In the genomic region with DNA sequence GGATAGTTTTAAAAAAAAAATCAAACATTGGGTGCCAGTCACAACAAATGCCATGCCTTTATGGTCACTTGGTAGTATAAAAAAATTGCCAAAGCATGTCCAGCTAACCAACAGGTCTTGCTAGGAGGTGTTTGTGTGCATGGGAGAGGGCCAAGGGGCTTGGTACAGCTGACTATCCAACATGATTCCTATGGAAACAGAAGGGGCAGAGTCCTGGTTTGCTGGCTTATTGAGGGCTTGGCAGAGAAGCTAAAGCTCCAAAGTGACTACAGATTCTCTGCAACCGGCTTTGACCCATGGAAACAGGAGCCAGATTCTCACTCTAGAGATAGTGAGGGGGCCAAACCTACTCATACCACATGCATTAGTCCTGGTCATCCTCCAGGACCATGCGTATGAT, we compare ENCODE assay signal across 13 cellular contexts. TPM values are rescaled to one million over a fixed set of nuclear protein-coding genes. Genes with fewer than 3 reads are reported as not detected.
DNase-seq lines count a peak whose midpoint lies in the region; ATAC-seq, FAIRE-seq and TF ChIP-seq lines count a peak whose summit lies in the region.
"Not testable (repeated sequence)": the region's sequence is repeated elsewhere in the genome, so short reads cannot be mapped to it uniquely, and the experiment has no call there.
"Had no signal": no experiment of that assay in that cellular context is flagged by ENCODE, and none has a peak within 500 bp of the region (broad histone marks: within the 10 kb centered on the region; RNA-seq: fewer than 3 reads in every experiment).

No MANE protein-coding gene starts in this region.

- CTCF ChIA-PET in Calu3 (lab: Charles Lee); HepG2 (lab: Yijun Ruan, JAX; ENCODE audit: low intra/inter-chr PET ratio, low total read pairs): not testable (repeated sequence)
- CTCF ChIA-PET in PC-9 (lab: Charles Lee) = interaction anchor here (0.5 kb wide), 1 partner anchor 20 kb away, joined by 6 read pairs; no protein-coding TSS in a partner anchor

- not testable (repeated sequence) for H3K27ac ChIP-seq in PC-9; HepG2 (ENCODE audit: extremely low read length, insufficient read depth, low read length)
- H3K27ac ChIP-seq in left ventricle myocardium inferior (replicated peaks) = peak overlapping the region; percentile 97
- peak overlapping the region; percentile 53 for H3K27ac ChIP-seq in psoas muscle

- not testable (repeated sequence) for H3K27ac Mint-ChIP-seq in Calu3 (ENCODE audit: unreplicated experiment)
- peak overlapping the region; percentile 59 for H3K27ac Mint-ChIP-seq in activated T-cell treated with anti-CD3 and anti-CD28 coated beads, Interleukin-2, amount 50 U/mL, for 24 hours
- peak overlapping the region; percentile 13 for H3K27ac Mint-ChIP-seq in central memory CD8-positive, alpha-beta T cell (ENCODE audit: low read depth)

- peaks cover 29% of the 10 kb centered on the region; the same call in 1 of the 2 replicates for H3F3A ChIP-seq in PC-9 (ENCODE audit: insufficient read depth, low read depth)

- intact Hi-C loops in Calu3 (cut with micrococcal nuclease; ENCODE audit: unreplicated experiment); PC-9 (cut with micrococcal nuclease; ENCODE audit: unreplicated experiment); left ventricle myocardium inferior (cut with micrococcal nuclease); HepG2 (cut with micrococcal nuclease; ENCODE audit: unreplicated experiment); psoas muscle (cut with DNase I): not testable (repeated sequence)

- not testable (repeated sequence) for FAIRE-seq in HepG2 (lab: Jason Lieb, UNC)

- not testable (repeated sequence) for H3K9me3 ChIP-seq in PC-9 (ENCODE audit: insufficient read depth, low read depth); left ventricle myocardium inferior (replicated peaks); HepG2 (ENCODE audit: low read length); psoas muscle

- H3K36me3 Mint-ChIP-seq in Calu3 (ENCODE audit: insufficient read depth, unreplicated experiment) = peaks cover 57% of the 10 kb centered on the region
- peaks cover 86% of the 10 kb centered on the region for H3K36me3 Mint-ChIP-seq in activated T-cell treated with anti-CD3 and anti-CD28 coated beads, Interleukin-2, amount 50 U/mL, for 24 hours (ENCODE audit: low read depth)
- peaks cover 59% of the 10 kb centered on the region for H3K36me3 Mint-ChIP-seq in central memory CD8-positive, alpha-beta T cell (ENCODE audit: insufficient read depth)

- H2AFZ ChIP-seq in PC-9; HepG2 (ENCODE audit: low read length): not testable (repeated sequence)

- not testable (repeated sequence) for H3K4me2 ChIP-seq in PC-9; HepG2 (ENCODE audit: low read depth, low read length)

- not testable (repeated sequence) for H4K20me1 ChIP-seq in PC-9 (ENCODE audit: insufficient read depth); HepG2 (ENCODE audit: insufficient read depth, low read length)

- in situ Hi-C loops in HepG2 (cut with HindIII; ENCODE audit: extremely low pct_ligation_motif_present, low pct_unique_long_range_greater_than_20kb) = not testable (repeated sequence)

- not testable (repeated sequence) for H3K9me3 Mint-ChIP-seq in Calu3 (ENCODE audit: low read depth, unreplicated experiment); activated T-cell treated with anti-CD3 and anti-CD28 coated beads, Interleukin-2, amount 50 U/mL, for 24 hours; central memory CD8-positive, alpha-beta T cell

- ATAC-seq in central memory CD8-positive, alpha-beta T cell (replicated peaks; ENCODE audit: extremely low read depth, poor library complexity, severe bottlenecking); HepG2; psoas muscle: not testable (repeated sequence)

- H3K4me3 Mint-ChIP-seq in Calu3 (ENCODE audit: low read depth, unreplicated experiment); activated T-cell treated with anti-CD3 and anti-CD28 coated beads, Interleukin-2, amount 50 U/mL, for 24 hours; central memory CD8-positive, alpha-beta T cell: not testable (repeated sequence)

- H3K27me3 ChIP-seq in PC-9 (ENCODE audit: insufficient read depth, low read depth); left ventricle myocardium inferior (ENCODE audit: low read depth); HepG2 (ENCODE audit: control insufficient read depth in 1 of 2, insufficient read depth in 2 of 2, low read length in 2 of 2); psoas muscle (ENCODE audit: insufficient read depth in 3 of 3, low read length in 2 of 3): not testable (repeated sequence)

- TF ChIP-seq EP300 in HepG2 (IDR thresholded peaks at IDR 0.05; ENCODE audit: low read depth in 2 of 2, low read length in 2 of 2); HepG2 (CRISPR knock-in tag; IDR thresholded peaks at IDR 0.05; ENCODE audit: borderline replicate concordance): not testable (repeated sequence)

- H3K36me3 ChIP-seq in PC-9 (ENCODE audit: low read depth) (peaks cover 14% of the 10 kb centered on the region), left ventricle myocardium inferior (peaks cover 83% of the 10 kb centered on the region), HepG2 (replicated peaks in 1 of 2; ENCODE audit: control insufficient read depth in 1 of 2, insufficient read depth in 2 of 2, low read length in 2 of 2) (peaks cover 26 to 50% of the 10 kb centered on the region in 2 experiments; a peak in 4 of 5 replicates), psoas muscle (ENCODE audit: insufficient read depth in 1 of 2, low read depth in 1 of 2) (peaks cover 9 to 80% of the 10 kb centered on the region in 2 donors)

- not testable (repeated sequence) for H3K79me2 ChIP-seq in PC-9 (ENCODE audit: low read depth); HepG2 (ENCODE audit: insufficient read depth, low read length)

- not testable (repeated sequence) for TF ChIP-seq POLR2A in HepG2 (IDR thresholded peaks at IDR 0.05; ENCODE audit: insufficient read depth in 1 of 2, low read depth in 2 of 2, low read length in 2 of 2)

- H3K9ac ChIP-seq in HepG2 (ENCODE audit: insufficient read depth, low read depth, low read length) = not testable (repeated sequence)

- 94% methylated on average over 2 of the region's 2 CpGs for WGBS in HepG2 (ENCODE audit: low lambda C conversion rate)
- WGBS in psoas muscle, 3 donors = 31 to 51% (median 32%) methylated on average over 2 of the region's 2 CpGs

- not testable (repeated sequence) for TF ChIP-seq CTCF in Calu3 (IDR thresholded peaks at IDR 0.05; ENCODE audit: unreplicated experiment); PC-9 (conservative IDR thresholded peaks at IDR 0.05); left ventricle myocardium inferior (IDR thresholded peaks at IDR 0.05; ENCODE audit: borderline replicate concordance); HepG2 (CRISPR knock-in tag; IDR thresholded peaks at IDR 0.05); psoas muscle (IDR thresholded peaks at IDR 0.05)

- not testable (repeated sequence) for DNase-seq in Calu3; PC-9; activated T-cell treated with anti-CD3 and anti-CD28 coated beads, Interleukin-2, amount 50 U/mL, for 24 hours; central memory CD8-positive, alpha-beta T cell (ENCODE audit: low spot score in 2 of 2); left ventricle myocardium inferior; HepG2 (ENCODE audit: low spot score); psoas muscle

- BruUV-seq in Calu3 (replicated peaks; lab: Mats Ljungman, UMichigan) (TSS peak; percentile 44), PC-9 (replicated peaks; lab: Mats Ljungman, UMichigan) (TSS peak; percentile 41)
- not testable (repeated sequence) for BruUV-seq in HepG2 (replicated peaks; lab: Mats Ljungman, UMichigan)

- H3K4me3 ChIP-seq in PC-9; left ventricle myocardium inferior; HepG2 (replicated peaks in 1 of 3; ENCODE audit: insufficient read depth in 1 of 3, low read depth in 2 of 3, low read length in 3 of 3); psoas muscle: not testable (repeated sequence)

- H3K27me3 Mint-ChIP-seq in Calu3 (ENCODE audit: unreplicated experiment); activated T-cell treated with anti-CD3 and anti-CD28 coated beads, Interleukin-2, amount 50 U/mL, for 24 hours; central memory CD8-positive, alpha-beta T cell: not testable (repeated sequence)

- not testable (repeated sequence) for TF ChIP-seq RAD21 in HepG2 (CRISPR knock-in tag; IDR thresholded peaks at IDR 0.05)

- not testable (repeated sequence) for H3K4me1 Mint-ChIP-seq in Calu3 (ENCODE audit: low read depth, unreplicated experiment); activated T-cell treated with anti-CD3 and anti-CD28 coated beads, Interleukin-2, amount 50 U/mL, for 24 hours (ENCODE audit: low read depth); central memory CD8-positive, alpha-beta T cell

- H3K9me2 ChIP-seq in PC-9 (ENCODE audit: insufficient read depth) = not testable (repeated sequence)

- H3K4me1 ChIP-seq in PC-9 (replicated peaks; ENCODE audit: insufficient read depth); HepG2 (ENCODE audit: insufficient read depth, low read length): not testable (repeated sequence)
- H3K4me1 ChIP-seq in left ventricle myocardium inferior (peaks cover 46% of the 10 kb centered on the region), psoas muscle (peaks cover 49% of the 10 kb centered on the region)

- POLR2A ChIA-PET in PC-9 (lab: Charles Lee; ENCODE audit: unreplicated experiment) = not testable (repeated sequence)
- POLR2A ChIA-PET in HepG2 (lab: Yijun Ruan, JAX) = interaction anchor here (1.3 kb wide), 1 partner anchor 51 kb away, joined by 3 read pairs; a partner anchor contains a TSS

RNA-seq across cellular contexts. Expression of a gene that starts 5.7 kb away (rescaled TPM):
- total RNA-seq in Calu3 (2022) (10.7 and 11.4 TPM in 2 replicates), PC-9 (2021) (6.5 and 6.9 TPM in 2 replicates), left ventricle myocardium inferior (203 TPM), HepG2 (2016; rRNA removed; fragmentation: Illumina TruSeq; extraction: Trizol) (18.6 and 21.0 TPM in 2 replicates), psoas muscle (10 to 100 TPM; 24.3 to 86.6 (median 54.7) TPM)
- total RNA-seq in HepG2 (2016; cell fraction: cytosol; rRNA removed; fragmentation: Illumina TruSeq; extraction: Trizol; ENCODE audit: low read depth) = 10.8 and 11.2 TPM in 2 replicates
- 20.5 and 20.7 TPM in 2 replicates for total RNA-seq in HepG2 (2016; cell fraction: insoluble cytoplasmic fraction; rRNA removed; fragmentation: Illumina TruSeq; extraction: Trizol)
- total RNA-seq in HepG2 (2016; cell fraction: membrane; rRNA removed; fragmentation: Illumina TruSeq; extraction: Trizol) = 19.9 and 20.0 TPM in 2 replicates
- 16.9 and 18.6 TPM in 2 replicates for total RNA-seq in HepG2 (2016; cell fraction: nucleus; rRNA removed; fragmentation: Illumina TruSeq; extraction: Trizol)
- polyA plus RNA-seq in HepG2 (2011; rRNA removed) (35.3 and 37.3 TPM in 2 replicates), psoas muscle (100 to 1,000 TPM in 1 of 3 donors, 10 to 100 TPM in 2; 16.2 to 105 (median 63.5) TPM)
- polyA plus RNA-seq in HepG2 (2011; cell fraction: cytosol; rRNA removed) = 27.3 and 29.7 TPM in 2 replicates
- 47.9 and 56.5 TPM in 2 replicates for polyA plus RNA-seq in HepG2 (2011; cell fraction: nucleus; rRNA removed)
- 14.4 TPM in 2 replicates for polyA plus RNA-seq in HepG2 (2012)
- 11.5 and 12.3 TPM in 2 replicates for polyA plus RNA-seq in HepG2 (2016; cell fraction: cytosol; fragmentation: Illumina TruSeq; extraction: Trizol; ENCODE audit: low read depth)
- 20.5 and 20.9 TPM in 2 replicates for polyA plus RNA-seq in HepG2 (2016; cell fraction: insoluble cytoplasmic fraction; fragmentation: Illumina TruSeq; extraction: Trizol; ENCODE audit: low read depth)
- polyA plus RNA-seq in HepG2 (2016; cell fraction: membrane; fragmentation: Illumina TruSeq; extraction: Trizol; ENCODE audit: low read depth) = 16.8 and 16.9 TPM in 2 replicates
- 52.1 and 53.2 TPM in 2 replicates for polyA plus RNA-seq in HepG2 (2016; cell fraction: nucleus; fragmentation: Illumina TruSeq; extraction: Trizol; ENCODE audit: insufficient read depth, low read depth)
- 23.4 and 33.2 TPM in 2 replicates for polyA minus RNA-seq in HepG2 (2011; rRNA and poly(A)+ RNA removed; ENCODE audit: low replicate concordance)
- 7.5 and 9.5 TPM in 2 replicates for polyA minus RNA-seq in HepG2 (2011; cell fraction: cytosol; rRNA and poly(A)+ RNA removed)
- polyA minus RNA-seq in HepG2 (2011; cell fraction: nucleus; rRNA and poly(A)+ RNA removed) = 33.2 and 35.2 TPM in 2 replicates

RNA-seq across cellular contexts. Expression of a gene that starts 14.3 kb away (rescaled TPM):
- total RNA-seq in Calu3 (2022) (45.3 and 50.6 TPM in 2 replicates), PC-9 (2021) (59.4 and 62.8 TPM in 2 replicates), left ventricle myocardium inferior (25.1 TPM), HepG2 (2016; rRNA removed; fragmentation: Illumina TruSeq; extraction: Trizol) (7.8 and 22.0 TPM in 2 replicates), psoas muscle (10 to 100 TPM; 14.2 to 37.5 (median 21.5) TPM)
- total RNA-seq in HepG2 (2016; cell fraction: cytosol; rRNA removed; fragmentation: Illumina TruSeq; extraction: Trizol; ENCODE audit: low read depth) = 1.1 and 2.9 TPM in 2 replicates
- 7.7 and 17.9 TPM in 2 replicates for total RNA-seq in HepG2 (2016; cell fraction: insoluble cytoplasmic fraction; rRNA removed; fragmentation: Illumina TruSeq; extraction: Trizol)
- 4.4 and 5.8 TPM in 2 replicates for total RNA-seq in HepG2 (2016; cell fraction: membrane; rRNA removed; fragmentation: Illumina TruSeq; extraction: Trizol)
- total RNA-seq in HepG2 (2016; cell fraction: nucleus; rRNA removed; fragmentation: Illumina TruSeq; extraction: Trizol) = 11.5 and 15.5 TPM in 2 replicates
- polyA plus RNA-seq in HepG2 (2011; rRNA removed) (9.2 and 11.2 TPM in 2 replicates), psoas muscle (10 to 100 TPM in 1 of 3 donors, 1 to 10 TPM in 2; 5.7 to 33.6 (median 6.5) TPM)
- polyA plus RNA-seq in HepG2 (2011; cell fraction: cytosol; rRNA removed) = 6.2 TPM in 2 replicates
- 29.6 and 34.0 TPM in 2 replicates for polyA plus RNA-seq in HepG2 (2011; cell fraction: nucleus; rRNA removed)
- 9.0 and 10.3 TPM in 2 replicates for polyA plus RNA-seq in HepG2 (2012)
- polyA plus RNA-seq in HepG2 (2016; cell fraction: cytosol; fragmentation: Illumina TruSeq; extraction: Trizol; ENCODE audit: low read depth) = 0.48 and 0.53 TPM in 2 replicates
- polyA plus RNA-seq in HepG2 (2016; cell fraction: insoluble cytoplasmic fraction; fragmentation: Illumina TruSeq; extraction: Trizol; ENCODE audit: low read depth) = 9.4 and 12.7 TPM in 2 replicates
- 1.5 and 1.6 TPM in 2 replicates for polyA plus RNA-seq in HepG2 (2016; cell fraction: membrane; fragmentation: Illumina TruSeq; extraction: Trizol; ENCODE audit: low read depth)
- polyA plus RNA-seq in HepG2 (2016; cell fraction: nucleus; fragmentation: Illumina TruSeq; extraction: Trizol; ENCODE audit: insufficient read depth, low read depth) = 25.3 and 28.1 TPM in 2 replicates
- polyA minus RNA-seq in HepG2 (2011; rRNA and poly(A)+ RNA removed; ENCODE audit: low replicate concordance) = 34.8 and 47.2 TPM in 2 replicates
- polyA minus RNA-seq in HepG2 (2011; cell fraction: cytosol; rRNA and poly(A)+ RNA removed) = 11.2 and 12.0 TPM in 2 replicates
- polyA minus RNA-seq in HepG2 (2011; cell fraction: nucleus; rRNA and poly(A)+ RNA removed) = 11.9 and 12.7 TPM in 2 replicates

RNA-seq across cellular contexts. Expression of a gene that starts 27.7 kb away (rescaled TPM):
- 212 and 254 TPM in 2 replicates for total RNA-seq in Calu3 (2022)
- total RNA-seq in PC-9 (2021) = 203 and 205 TPM in 2 replicates
- 780 TPM for total RNA-seq in left ventricle myocardium inferior
- total RNA-seq in HepG2 (2016; rRNA removed; fragmentation: Illumina TruSeq; extraction: Trizol) = 175 and 243 TPM in 2 replicates
- total RNA-seq in HepG2 (2016; cell fraction: cytosol; rRNA removed; fragmentation: Illumina TruSeq; extraction: Trizol; ENCODE audit: low read depth) = 84.6 and 90.4 TPM in 2 replicates
- 173 and 226 TPM in 2 replicates for total RNA-seq in HepG2 (2016; cell fraction: insoluble cytoplasmic fraction; rRNA removed; fragmentation: Illumina TruSeq; extraction: Trizol)
- 154 and 164 TPM in 2 replicates for total RNA-seq in HepG2 (2016; cell fraction: membrane; rRNA removed; fragmentation: Illumina TruSeq; extraction: Trizol)
- total RNA-seq in HepG2 (2016; cell fraction: nucleus; rRNA removed; fragmentation: Illumina TruSeq; extraction: Trizol) = 167 and 188 TPM in 2 replicates
- 173 and 177 TPM in 2 replicates for polyA plus RNA-seq in HepG2 (2011; rRNA removed)
- 103 and 144 TPM in 2 replicates for polyA plus RNA-seq in HepG2 (2011; cell fraction: cytosol; rRNA removed)
- 269 and 358 TPM in 2 replicates for polyA plus RNA-seq in HepG2 (2011; cell fraction: nucleus; rRNA removed)
- polyA plus RNA-seq in HepG2 (2012) = 154 and 155 TPM in 2 replicates
- 54.5 and 60.2 TPM in 2 replicates for polyA plus RNA-seq in HepG2 (2016; cell fraction: cytosol; fragmentation: Illumina TruSeq; extraction: Trizol; ENCODE audit: low read depth)
- 276 and 332 TPM in 2 replicates for polyA plus RNA-seq in HepG2 (2016; cell fraction: insoluble cytoplasmic fraction; fragmentation: Illumina TruSeq; extraction: Trizol; ENCODE audit: low read depth)
- 169 and 187 TPM in 2 replicates for polyA plus RNA-seq in HepG2 (2016; cell fraction: membrane; fragmentation: Illumina TruSeq; extraction: Trizol; ENCODE audit: low read depth)
- polyA plus RNA-seq in HepG2 (2016; cell fraction: nucleus; fragmentation: Illumina TruSeq; extraction: Trizol; ENCODE audit: insufficient read depth, low read depth) = 390 and 405 TPM in 2 replicates
- 196 and 204 TPM in 2 replicates for polyA minus RNA-seq in HepG2 (2011; rRNA and poly(A)+ RNA removed; ENCODE audit: low replicate concordance)
- 208 and 227 TPM in 2 replicates for polyA minus RNA-seq in HepG2 (2011; cell fraction: cytosol; rRNA and poly(A)+ RNA removed)
- polyA minus RNA-seq in HepG2 (2011; cell fraction: nucleus; rRNA and poly(A)+ RNA removed) = 128 and 180 TPM in 2 replicates
- 100 to 1,000 TPM; 317 to 601 (median 394) TPM for total RNA-seq in psoas muscle
- 100 to 1,000 TPM; 194 to 269 (median 216) TPM for polyA plus RNA-seq in psoas muscle

RNA-seq across cellular contexts. Expression of a gene that starts 42.6 kb away (rescaled TPM):
- total RNA-seq in Calu3 (2022) (0.98 TPM in 1 of 2 replicates, not detected in the other), PC-9 (2021) (0.87 and 2.8 TPM in 2 replicates), left ventricle myocardium inferior (not detected), HepG2 (2016; rRNA removed; fragmentation: Illumina TruSeq; extraction: Trizol) (39.7 and 101 TPM in 2 replicates), psoas muscle (not detected)
- total RNA-seq in HepG2 (2016; cell fraction: cytosol; rRNA removed; fragmentation: Illumina TruSeq; extraction: Trizol; ENCODE audit: low read depth) = 32.8 and 38.8 TPM in 2 replicates
- total RNA-seq in HepG2 (2016; cell fraction: insoluble cytoplasmic fraction; rRNA removed; fragmentation: Illumina TruSeq; extraction: Trizol) = 36.4 and 95.0 TPM in 2 replicates
- total RNA-seq in HepG2 (2016; cell fraction: membrane; rRNA removed; fragmentation: Illumina TruSeq; extraction: Trizol) = 38.5 and 51.4 TPM in 2 replicates
- total RNA-seq in HepG2 (2016; cell fraction: nucleus; rRNA removed; fragmentation: Illumina TruSeq; extraction: Trizol) = 91.1 and 122 TPM in 2 replicates
- polyA plus RNA-seq in HepG2 (2011; rRNA removed) (59.7 and 80.6 TPM in 2 replicates), psoas muscle (under 1 TPM in 2 of 3 donors, not detected in 1; 0.16 to 0.23 TPM)
- 50.4 and 79.1 TPM in 2 replicates for polyA plus RNA-seq in HepG2 (2011; cell fraction: cytosol; rRNA removed)
- 344 and 397 TPM in 2 replicates for polyA plus RNA-seq in HepG2 (2011; cell fraction: nucleus; rRNA removed)
- 73.0 and 80.9 TPM in 2 replicates for polyA plus RNA-seq in HepG2 (2012)
- 21.5 and 22.3 TPM in 2 replicates for polyA plus RNA-seq in HepG2 (2016; cell fraction: cytosol; fragmentation: Illumina TruSeq; extraction: Trizol; ENCODE audit: low read depth)
- 28.4 and 31.4 TPM in 2 replicates for polyA plus RNA-seq in HepG2 (2016; cell fraction: insoluble cytoplasmic fraction; fragmentation: Illumina TruSeq; extraction: Trizol; ENCODE audit: low read depth)
- polyA plus RNA-seq in HepG2 (2016; cell fraction: membrane; fragmentation: Illumina TruSeq; extraction: Trizol; ENCODE audit: low read depth) = 29.6 and 33.0 TPM in 2 replicates
- polyA plus RNA-seq in HepG2 (2016; cell fraction: nucleus; fragmentation: Illumina TruSeq; extraction: Trizol; ENCODE audit: insufficient read depth, low read depth) = 202 and 204 TPM in 2 replicates
- polyA minus RNA-seq in HepG2 (2011; rRNA and poly(A)+ RNA removed; ENCODE audit: low replicate concordance) = 75.4 TPM in 1 of 2 replicates, not detected in the other
- polyA minus RNA-seq in HepG2 (2011; cell fraction: cytosol; rRNA and poly(A)+ RNA removed) = 29.5 and 41.4 TPM in 2 replicates
- polyA minus RNA-seq in HepG2 (2011; cell fraction: nucleus; rRNA and poly(A)+ RNA removed) = 30.3 and 40.7 TPM in 2 replicates
- total RNA-seq: A673, G401, H4 had no signal
- polyA plus RNA-seq: AG04450; CD4-positive, alpha-beta memory T cell; IgD-negative memory B cell had no signal

RNA-seq across cellular contexts. Expression of a gene that starts 43.3 kb away (rescaled TPM):
- 228 and 236 TPM in 2 replicates for total RNA-seq in Calu3 (2022)
- total RNA-seq in PC-9 (2021) = 78.2 and 82.1 TPM in 2 replicates
- total RNA-seq in left ventricle myocardium inferior = 33.4 TPM
- 246 and 356 TPM in 2 replicates for total RNA-seq in HepG2 (2016; rRNA removed; fragmentation: Illumina TruSeq; extraction: Trizol)
- total RNA-seq in HepG2 (2016; cell fraction: cytosol; rRNA removed; fragmentation: Illumina TruSeq; extraction: Trizol; ENCODE audit: low read depth) = 86.2 and 116 TPM in 2 replicates
- 297 and 346 TPM in 2 replicates for total RNA-seq in HepG2 (2016; cell fraction: insoluble cytoplasmic fraction; rRNA removed; fragmentation: Illumina TruSeq; extraction: Trizol)
- total RNA-seq in HepG2 (2016; cell fraction: membrane; rRNA removed; fragmentation: Illumina TruSeq; extraction: Trizol) = 159 and 178 TPM in 2 replicates
- total RNA-seq in HepG2 (2016; cell fraction: nucleus; rRNA removed; fragmentation: Illumina TruSeq; extraction: Trizol) = 222 and 249 TPM in 2 replicates
- polyA plus RNA-seq in HepG2 (2011; rRNA removed) = 250 and 285 TPM in 2 replicates
- 234 and 239 TPM in 2 replicates for polyA plus RNA-seq in HepG2 (2011; cell fraction: cytosol; rRNA removed)
- 93.0 and 101 TPM in 2 replicates for polyA plus RNA-seq in HepG2 (2011; cell fraction: nucleus; rRNA removed)
- 153 and 157 TPM in 2 replicates for polyA plus RNA-seq in HepG2 (2012)
- polyA plus RNA-seq in HepG2 (2016; cell fraction: cytosol; fragmentation: Illumina TruSeq; extraction: Trizol; ENCODE audit: low read depth) = 111 and 147 TPM in 2 replicates
- 240 and 292 TPM in 2 replicates for polyA plus RNA-seq in HepG2 (2016; cell fraction: insoluble cytoplasmic fraction; fragmentation: Illumina TruSeq; extraction: Trizol; ENCODE audit: low read depth)
- 135 and 177 TPM in 2 replicates for polyA plus RNA-seq in HepG2 (2016; cell fraction: membrane; fragmentation: Illumina TruSeq; extraction: Trizol; ENCODE audit: low read depth)
- polyA plus RNA-seq in HepG2 (2016; cell fraction: nucleus; fragmentation: Illumina TruSeq; extraction: Trizol; ENCODE audit: insufficient read depth, low read depth) = 388 and 406 TPM in 2 replicates
- 67.5 and 176 TPM in 2 replicates for polyA minus RNA-seq in HepG2 (2011; rRNA and poly(A)+ RNA removed; ENCODE audit: low replicate concordance)
- polyA minus RNA-seq in HepG2 (2011; cell fraction: cytosol; rRNA and poly(A)+ RNA removed) = 51.0 and 58.1 TPM in 2 replicates
- 63.1 and 76.1 TPM in 2 replicates for polyA minus RNA-seq in HepG2 (2011; cell fraction: nucleus; rRNA and poly(A)+ RNA removed)
- 10 to 100 TPM; 32.8 to 40.2 (median 33.8) TPM for total RNA-seq in psoas muscle
- 10 to 100 TPM; 45.4 to 73.5 (median 65.0) TPM for polyA plus RNA-seq in psoas muscle
